Comparison of ENCODE assay signal across 8 cellular contexts in genomic region chr11:122882189-122882808, GRCh38.
DNase-seq lines count a peak whose midpoint lies in the region; ATAC-seq lines count a peak whose summit lies in the region.

TSS of gene JHY (plus strand) at chr11:122882759. CDS start at chr11:122885850, 3,091 bp downstream.

- H3K4me3 ChIP-seq in ACC112 (ENCODE audit: low read depth, low read length) (peak within 1 kb of the TSS; percentile 87), HUES6 (ENCODE audit: low read depth, low read length) (peak within 1 kb of the TSS; percentile 80), mucosa of stomach (ENCODE audit: low read length) (no peak within 1 kb of the TSS)

- no peak for DNase-seq in caudate nucleus (lab: John Stamatoyannopoulos, UW)
- DNase-seq in amniotic stem cell (lab: John Stamatoyannopoulos, UW): no peak
- no peak for DNase-seq in DMS79 (lab: John Stamatoyannopoulos, UW)
- no peak for DNase-seq in NK-92 treated with Interleukin-12 subunit alpha and Interleukin-12 subunit beta, amount 100 ng/mL, for 24 hours (lab: John Stamatoyannopoulos, UW)

- H3K27me3 ChIP-seq in ACC112 (ENCODE audit: insufficient read depth, low read length) (no peaks in the 10 kb centered on the region), HUES6 (ENCODE audit: control insufficient read depth, insufficient read depth, low read length) (peaks cover 13% of the 10 kb centered on the region), mucosa of stomach (ENCODE audit: control insufficient read depth, insufficient read depth, low read length) (peaks cover 17% of the 10 kb centered on the region)

- H3K27ac ChIP-seq in ACC112 (ENCODE audit: low read depth, low read length) (peak within 1 kb of the TSS; percentile 66), HUES6 (ENCODE audit: low read depth, low read length) (peak within 1 kb of the TSS; percentile 27; the same call in 1 of the 2 replicates), caudate nucleus (ENCODE audit: low read depth, low read length) (peak within 1 kb of the TSS; percentile 44)

- peak within 1 kb of the TSS; percentile 97 for H2AFZ ChIP-seq in ACC112 (ENCODE audit: low read length, unreplicated experiment)

- no peaks in the 10 kb centered on the region for H3K79me2 ChIP-seq in ACC112 (ENCODE audit: control insufficient read depth, insufficient read depth, low read length, unreplicated experiment)

- H3K9ac ChIP-seq in HUES6 (ENCODE audit: low read length): peak within 1 kb of the TSS; percentile 60
- peak within 1 kb of the TSS; percentile 72 for H3K9ac ChIP-seq in mucosa of stomach (ENCODE audit: low read length)

- 0 out of 2 replicates have a peak, but pooled peaks cover 5% of the 10 kb centered on the region for H3K36me3 ChIP-seq in ACC112 (ENCODE audit: insufficient read depth, low read length)
- no peaks in the 10 kb centered on the region for H3K36me3 ChIP-seq in HUES6 (ENCODE audit: control insufficient read depth, insufficient read depth, low read length)
- H3K36me3 ChIP-seq in mucosa of stomach (ENCODE audit: control insufficient read depth, insufficient read depth, low read length): no peaks in the 10 kb centered on the region

- H3K4me1 ChIP-seq in ACC112 (ENCODE audit: control insufficient read depth, insufficient read depth, low read length, unreplicated experiment) (peaks cover 12% of the 10 kb centered on the region), HUES6 (ENCODE audit: control insufficient read depth, insufficient read depth, low read length) (peaks cover 28% of the 10 kb centered on the region), mucosa of stomach (ENCODE audit: control insufficient read depth, insufficient read depth, low read length) (peaks cover 8% of the 10 kb centered on the region)

- ATAC-seq in GM21381 (IDR thresholded peaks at IDR 0.05; ENCODE audit: unreplicated experiment): no peak

- no peaks in the 10 kb centered on the region for H3K9me3 ChIP-seq in HUES6 (ENCODE audit: control insufficient read depth, insufficient read depth, low read depth, low read length)
- H3K9me3 ChIP-seq in mucosa of stomach (ENCODE audit: control insufficient read depth, low read length): no peaks in the 10 kb centered on the region
